In the genomic region with DNA sequence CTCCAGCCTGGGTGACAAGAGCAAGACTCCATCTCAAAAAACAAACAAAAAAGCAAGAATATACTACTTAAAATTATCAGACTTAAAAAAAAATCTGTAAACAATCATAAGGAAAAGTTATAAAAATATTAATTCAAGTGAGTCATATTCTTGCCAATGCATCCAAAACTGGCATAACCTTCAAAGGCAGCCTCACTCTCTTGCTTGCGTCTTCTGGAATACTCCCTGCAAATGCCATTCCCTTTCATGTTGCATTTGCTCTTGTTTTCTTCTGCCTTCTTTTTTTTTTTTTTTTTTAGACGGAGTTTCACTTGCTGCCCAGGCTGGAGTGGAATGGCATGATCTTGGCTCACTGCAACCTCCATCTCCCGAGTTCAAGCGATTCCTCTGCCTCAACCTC, we compare ENCODE assay signal across 7 cellular contexts. TPM values are rescaled to one million over a fixed set of nuclear protein-coding genes. Genes with fewer than 3 reads are reported as not detected.
"Had no signal": no experiment of that assay in that cellular context is flagged by ENCODE, and none has a peak within 500 bp of the region (broad histone marks: within the 10 kb centered on the region; RNA-seq: fewer than 3 reads in every experiment).

No MANE protein-coding gene starts in this region.

- H2AFZ ChIP-seq: GM23338 had no signal

- H3K4me2 ChIP-seq: GM23338 had no signal

- H3K4me3 Mint-ChIP-seq: GM23338, H9 had no signal

- H3K4me1 Mint-ChIP-seq: GM23338, H9 had no signal

- H3K4me3 ChIP-seq: GM23338, K562 had no signal

- H3K9me3 Mint-ChIP-seq: GM23338, H9 had no signal

- ATAC-seq: GM23338, K562 had no signal

- H3K27ac Mint-ChIP-seq: GM23338, H9 had no signal

- DNase-seq: H9, HCEC 1CT, IMR-90, KG1 had no signal

RNA-seq across cellular contexts. Expression of a gene that starts 42.1 kb away (rescaled TPM):
- total RNA-seq: HT-29, IMR-90, K562 had no signal
- polyA plus RNA-seq: IMR-90, K562 had no signal
